In the genomic region with DNA sequence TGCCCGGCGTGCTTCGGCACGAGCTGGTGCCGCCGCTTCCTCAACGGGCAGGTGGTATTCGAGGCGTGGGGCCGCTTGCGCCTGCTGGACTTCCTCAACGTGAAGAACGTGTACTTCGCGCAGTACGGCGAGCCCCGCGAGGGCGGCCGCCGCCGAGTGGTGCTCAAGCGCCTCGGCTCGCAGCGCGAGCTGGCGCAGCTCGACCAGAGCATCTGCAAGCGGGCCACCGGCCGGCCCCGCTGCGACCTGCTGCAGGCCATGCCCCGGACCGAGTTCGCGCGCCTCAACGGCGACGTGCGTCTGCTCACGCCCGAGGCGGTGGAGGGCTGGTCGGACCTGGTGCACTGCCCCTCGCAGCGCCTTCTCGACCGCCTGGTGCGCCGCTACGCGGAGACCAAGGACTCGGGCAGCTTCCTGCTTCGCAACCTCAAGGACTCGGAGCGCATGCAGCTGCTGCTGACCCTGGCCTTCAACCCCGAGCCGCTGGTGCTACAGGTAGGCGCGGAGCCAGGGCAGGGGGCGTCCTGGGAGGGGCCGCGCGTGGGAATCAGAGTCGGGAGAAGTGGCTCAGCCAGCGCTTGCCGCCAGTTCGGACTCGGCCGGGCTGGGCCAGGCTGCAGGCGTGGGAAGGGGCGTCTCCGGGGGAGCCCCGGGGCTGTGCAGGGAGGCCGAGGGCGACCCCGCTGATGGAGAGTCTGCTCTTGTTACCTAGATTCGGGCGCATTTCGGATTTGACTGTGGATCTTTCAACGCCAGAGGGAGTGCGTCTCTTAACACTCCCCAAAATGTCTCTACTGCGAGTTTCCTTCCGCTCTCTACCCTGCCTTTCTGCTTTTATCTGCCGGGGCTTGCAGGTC, we compare ENCODE assay signal across 8 cellular contexts. TPM values are rescaled to one million over a fixed set of nuclear protein-coding genes. Genes with fewer than 3 reads are reported as not detected.
DNase-seq lines count a peak whose midpoint lies in the region; ATAC-seq lines count a peak whose summit lies in the region.

No MANE protein-coding gene starts in this region.

- peak overlapping the region; percentile 95 for H3K4me3 Mint-ChIP-seq in activated CD8-positive, alpha-beta memory T cell treated with anti-CD3 and anti-CD28 coated beads, Interleukin-2, amount 10 ng/mL, durations not matched to agents 7 days and 5 days
- H3K4me3 Mint-ChIP-seq in effector memory CD8-positive, alpha-beta T cell, result peak overlapping the region; percentile 91 to 94
- peak overlapping the region; percentile 98 for H3K4me3 Mint-ChIP-seq in memory B cell

- CTCF ChIA-PET in activated CD8-positive, alpha-beta memory T cell treated with anti-CD3 and anti-CD28 coated beads, Interleukin-2, amount 10 ng/mL, durations not matched to agents 7 days and 5 days (lab: Charles Lee), result interaction anchor here (0.9 to 3.0 kb wide), 8 partner anchors 15 to 971 kb away, joined by 3 to 15 read pairs (median 6); a partner anchor contains a TSS

- peaks cover 15% of the 10 kb centered on the region for H3K27me3 Mint-ChIP-seq in activated CD8-positive, alpha-beta memory T cell treated with anti-CD3 and anti-CD28 coated beads, Interleukin-2, amount 10 ng/mL, durations not matched to agents 7 days and 5 days
- H3K27me3 Mint-ChIP-seq in effector memory CD8-positive, alpha-beta T cell, result no peaks in the 10 kb centered on the region
- no peaks in the 10 kb centered on the region for H3K27me3 Mint-ChIP-seq in memory B cell

- peaks cover 27% of the 10 kb centered on the region for H3K4me1 Mint-ChIP-seq in activated CD8-positive, alpha-beta memory T cell treated with anti-CD3 and anti-CD28 coated beads, Interleukin-2, amount 10 ng/mL, durations not matched to agents 7 days and 5 days
- peaks cover 19 to 28% of the 10 kb centered on the region in 2 donors for H3K4me1 Mint-ChIP-seq in effector memory CD8-positive, alpha-beta T cell (ENCODE audit: low read depth in 2 of 2)
- H3K4me1 Mint-ChIP-seq in memory B cell, result peaks cover 26% of the 10 kb centered on the region

- peak overlapping the region; percentile 90 for H3K27ac Mint-ChIP-seq in activated CD8-positive, alpha-beta memory T cell treated with anti-CD3 and anti-CD28 coated beads, Interleukin-2, amount 10 ng/mL, durations not matched to agents 7 days and 5 days
- peak overlapping the region; percentile 93 to 95 for H3K27ac Mint-ChIP-seq in effector memory CD8-positive, alpha-beta T cell
- peak overlapping the region; percentile 97 for H3K27ac Mint-ChIP-seq in memory B cell

- H3K36me3 Mint-ChIP-seq in activated CD8-positive, alpha-beta memory T cell treated with anti-CD3 and anti-CD28 coated beads, Interleukin-2, amount 10 ng/mL, durations not matched to agents 7 days and 5 days, result no peaks in the 10 kb centered on the region
- peaks cover 23% of the 10 kb centered on the region for H3K36me3 Mint-ChIP-seq in effector memory CD8-positive, alpha-beta T cell (ENCODE audit: insufficient read depth)
- H3K36me3 Mint-ChIP-seq in memory B cell, result no peaks in the 10 kb centered on the region

- DNase-seq in COLO668 (lab: John Stamatoyannopoulos, UW; ENCODE audit: unreplicated experiment), result peak; percentile 85
- DNase-seq in HK-2 (ENCODE audit: unreplicated experiment), result peak; percentile 83
- DNase-seq in NCI-H82 treated with DMSO at 0.1 percent for 48 hours (lab: John Stamatoyannopoulos, UW; ENCODE audit: unreplicated experiment), result peak; percentile 65
- DNase-seq in activated CD8-positive, alpha-beta memory T cell treated with anti-CD3 and anti-CD28 coated beads, Interleukin-2, amount 10 ng/mL, durations not matched to agents 7 days and 5 days, result peak; percentile 81
- DNase-seq in effector memory CD8-positive, alpha-beta T cell, result peak; percentile 58 to 68 (median 59)
- peak; percentile 66 to 74 for DNase-seq in memory B cell (ENCODE audit: low spot score in 2 of 2)
- DNase-seq in stimulated activated CD8-positive, alpha-beta memory T cell treated with anti-CD3 and anti-CD28 coated beads, Interleukin-12 subunit alpha, Interleukin-12 subunit beta, amount 100 ng/mL, for 1 hour (ENCODE audit: low read depth), result peak; percentile 51

- ATAC-seq in GM19463 (IDR thresholded peaks at IDR 0.05; ENCODE audit: unreplicated experiment) (peak; percentile 26), memory B cell (ENCODE audit: low read depth) (peak; percentile 31)
- ATAC-seq in activated CD8-positive, alpha-beta memory T cell treated with anti-CD3 and anti-CD28 coated beads, Interleukin-2, amount 10 ng/mL, durations not matched to agents 7 days and 5 days, result peak; percentile 24
- ATAC-seq in effector memory CD8-positive, alpha-beta T cell (replicated peaks), result peak; percentile 28

- H3K9me3 Mint-ChIP-seq in activated CD8-positive, alpha-beta memory T cell treated with anti-CD3 and anti-CD28 coated beads, Interleukin-2, amount 10 ng/mL, durations not matched to agents 7 days and 5 days (ENCODE audit: low read depth), result no peaks in the 10 kb centered on the region
- no peaks in the 10 kb centered on the region for H3K9me3 Mint-ChIP-seq in effector memory CD8-positive, alpha-beta T cell
- no peaks in the 10 kb centered on the region for H3K9me3 Mint-ChIP-seq in memory B cell

RNA-seq across cellular contexts. Expression of a gene that starts 1.1 kb away (rescaled TPM):
- 10 to 100 TPM; 21.7 to 22.3 TPM for total RNA-seq in activated CD8-positive, alpha-beta memory T cell treated with anti-CD3 and anti-CD28 coated beads, Interleukin-2, amount 10 ng/mL, durations not matched to agents 7 days and 5 days

Comparison
In these comparisons a context has a peak if more than half of its experiments do, and no peak if none do; other contexts are left out.
1. Peak in every context shown above with its lines: DNase-seq and ATAC-seq.